In the genomic region with DNA sequence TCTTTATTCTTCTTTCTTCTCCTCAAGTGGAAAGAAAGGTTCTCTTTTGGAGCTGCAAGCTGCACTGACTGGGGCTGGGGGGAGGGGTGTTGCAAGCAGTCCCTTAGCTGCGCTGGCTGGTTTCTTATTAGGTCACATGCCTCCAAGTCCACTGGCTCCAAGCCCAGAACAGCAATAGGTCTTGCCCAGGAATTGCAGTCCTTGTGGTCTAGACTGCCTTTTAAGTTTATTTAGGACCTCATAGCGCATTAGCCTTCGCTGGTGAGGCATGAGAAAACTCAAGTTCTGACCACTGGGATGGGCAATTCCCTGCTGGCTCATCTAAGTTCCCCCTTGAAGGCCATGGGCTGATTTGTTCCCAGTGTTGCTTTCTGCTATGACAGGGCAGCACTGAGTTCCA, we compare ENCODE assay signal across 12 cellular contexts.
DNase-seq lines count a peak whose midpoint lies in the region; ATAC-seq and TF ChIP-seq lines count a peak whose summit lies in the region.
"Had no signal": no experiment of that assay in that cellular context is flagged by ENCODE, and none has a peak within 500 bp of the region (broad histone marks: within the 10 kb centered on the region; RNA-seq: fewer than 3 reads in every experiment).

No MANE protein-coding gene starts in this region.

- in situ Hi-C loops in Caki2 (cut with HindIII; ENCODE audit: low pct_unique_long_range_greater_than_20kb, low sequenced_read_pairs): no loop called here

- no peak overlapping the region for H3K4me3 ChIP-seq in left lung
- H3K4me3 ChIP-seq: suprapubic skin had no signal

- H3K9me3 ChIP-seq in left lung: no peaks in the 10 kb centered on the region

- TF ChIP-seq EP300 in Ishikawa (IDR thresholded peaks at IDR 0.05; ENCODE audit: borderline replicate concordance): no peak

- no peak overlapping the region for H3K27ac Mint-ChIP-seq in activated T-cell treated with anti-CD3 and anti-CD28 coated beads, Interleukin-2, amount 50 U/mL, for 24 hours

- H3K27me3 ChIP-seq in left lung: no peaks in the 10 kb centered on the region
- H3K27me3 ChIP-seq: suprapubic skin had no signal

- H3K4me1 Mint-ChIP-seq in activated T-cell treated with anti-CD3 and anti-CD28 coated beads, Interleukin-2, amount 50 U/mL, for 24 hours (ENCODE audit: low read depth): no peaks in the 10 kb centered on the region

- no peaks in the 10 kb centered on the region for H3K4me1 ChIP-seq in left lung
- H3K4me1 ChIP-seq: suprapubic skin had no signal

- peak; percentile 22 for ATAC-seq in left lung
- ATAC-seq in GM21515 (IDR thresholded peaks at IDR 0.05; ENCODE audit: unreplicated experiment): no peak

- DNase-seq in Caki2 (ENCODE audit: low read depth): peak; percentile 77
- DNase-seq in brain pericyte (ENCODE audit: low read depth, low spot score): peak; percentile 85
- DNase-seq in left lung: no peak
- no peak for DNase-seq in germinal center (ENCODE audit: low spot score)
- DNase-seq in activated T-cell treated with anti-CD3 and anti-CD28 coated beads, Interleukin-2, amount 50 U/mL, for 24 hours: no peak
- DNase-seq in NCI-H1048 (lab: John Stamatoyannopoulos, UW): no peak
- DNase-seq: GDM1, Karpas-422, NCI-H82 had no signal

- no peaks in the 10 kb centered on the region for H3K9me3 Mint-ChIP-seq in activated T-cell treated with anti-CD3 and anti-CD28 coated beads, Interleukin-2, amount 50 U/mL, for 24 hours

- no peaks in the 10 kb centered on the region for H3K36me3 ChIP-seq in left lung
- H3K36me3 ChIP-seq: suprapubic skin had no signal

- no peak for TF ChIP-seq CTCF in left lung (IDR thresholded peaks at IDR 0.05)

- H3K4me3 Mint-ChIP-seq in activated T-cell treated with anti-CD3 and anti-CD28 coated beads, Interleukin-2, amount 50 U/mL, for 24 hours: no peak overlapping the region

- peaks cover 2% of the 10 kb centered on the region for H3K27me3 Mint-ChIP-seq in activated T-cell treated with anti-CD3 and anti-CD28 coated beads, Interleukin-2, amount 50 U/mL, for 24 hours

- H3K27ac ChIP-seq in left lung: no peak overlapping the region
- H3K27ac ChIP-seq: suprapubic skin had no signal

- H3K36me3 Mint-ChIP-seq in activated T-cell treated with anti-CD3 and anti-CD28 coated beads, Interleukin-2, amount 50 U/mL, for 24 hours (ENCODE audit: low read depth): no peaks in the 10 kb centered on the region

- intact Hi-C loops in left lung (cut with DNase I): no loop called here

- no peak for TF ChIP-seq RAD21 in Ishikawa (IDR thresholded peaks at IDR 0.05; ENCODE audit: low read depth)

TF ChIP-seq in Ishikawa, 13 proteins besides CTCF, POLR2A, EP300 and RAD21:
- no peak for TF ChIP-seq TCF12 (IDR thresholded peaks at IDR 0.05; ENCODE audit: low read depth)
- no peak for TF ChIP-seq CEBPB (IDR thresholded peaks at IDR 0.05)
- TF ChIP-seq, protein P1, sequence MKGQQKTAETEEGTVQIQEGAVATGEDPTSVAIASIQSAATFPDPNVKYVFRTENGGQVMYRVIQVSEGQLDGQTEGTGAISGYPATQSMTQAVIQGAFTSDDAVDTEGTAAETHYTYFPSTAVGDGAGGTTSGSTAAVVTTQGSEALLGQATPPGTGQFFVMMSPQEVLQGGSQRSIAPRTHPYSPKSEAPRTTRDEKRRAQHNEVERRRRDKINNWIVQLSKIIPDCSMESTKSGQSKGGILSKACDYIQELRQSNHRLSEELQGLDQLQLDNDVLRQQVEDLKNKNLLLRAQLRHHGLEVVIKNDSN (IDR thresholded peaks at IDR 0.05): peak; percentile 61; the same call in 1 of the 2 replicates
- no peak for TF ChIP-seq FOXM1 (IDR thresholded peaks at IDR 0.05; ENCODE audit: borderline replicate concordance, low read depth)
- TF ChIP-seq TAF1 (IDR thresholded peaks at IDR 0.05; ENCODE audit: low read depth): no peak

Comparison
In these comparisons a context has a peak if more than half of its experiments do, and no peak if none do; other contexts are left out.
1. DNase-seq: peak in Caki2 (single experiment) and brain pericyte (single experiment); none in left lung (0 of 2), germinal center (single experiment), activated T-cell treated with anti-CD3 and anti-CD28 coated beads, Interleukin-2, amount 50 U/mL, for 24 hours (single experiment) and NCI-H1048 (single experiment).